ENCODE assay signal across 16 cellular contexts in the genomic region with DNA sequence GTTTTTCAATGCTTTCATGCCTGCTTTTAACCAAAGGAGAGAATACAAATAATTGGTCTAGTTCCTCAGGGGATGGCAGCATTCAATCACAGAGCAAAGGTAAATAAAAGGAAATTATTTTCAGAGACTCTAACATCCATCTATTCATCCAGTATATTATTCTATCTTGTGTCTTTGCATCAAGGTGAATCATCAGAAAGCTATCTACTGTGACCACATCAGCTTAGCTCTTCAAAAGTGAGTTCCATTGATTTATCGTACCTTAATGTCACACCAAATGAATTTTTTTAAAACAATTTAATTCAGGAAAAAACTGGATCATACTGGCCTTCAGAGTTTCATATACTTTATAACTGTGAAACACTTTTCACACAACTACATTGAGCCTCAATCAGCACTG.
DNase-seq lines count a peak whose midpoint lies in the region; ATAC-seq, FAIRE-seq and TF ChIP-seq lines count a peak whose summit lies in the region.
"Had no signal": no experiment of that assay in that cellular context is flagged by ENCODE, and none has a peak within 500 bp of the region (broad histone marks: within the 10 kb centered on the region; RNA-seq: fewer than 3 reads in every experiment).

No MANE protein-coding gene starts in this region.

- no peaks in the 10 kb centered on the region for H3K79me2 ChIP-seq in fibroblast of lung (ENCODE audit: control insufficient read depth, insufficient read depth, low read length)

- H4K20me1 ChIP-seq in fibroblast of lung (ENCODE audit: control insufficient read depth, extremely low read depth, insufficient read depth, low read length), result no peaks in the 10 kb centered on the region

- H3K36me3 ChIP-seq in RWPE2 (ENCODE audit: low read depth), result no peaks in the 10 kb centered on the region
- no peaks in the 10 kb centered on the region for H3K36me3 ChIP-seq in fibroblast of lung (ENCODE audit: control insufficient read depth, insufficient read depth, low read length)
- H3K36me3 ChIP-seq in heart right ventricle, result peaks cover 0 to 10% (median 0%) of the 10 kb centered on the region in 9 donors
- H3K36me3 ChIP-seq: adrenal gland had no signal

- CTCF ChIA-PET in A549 (lab: Yijun Ruan, JAX), result no interaction called here

- H3K27me3 ChIP-seq in RWPE2 (ENCODE audit: insufficient read depth, poor library complexity, severe bottlenecking), result no peaks in the 10 kb centered on the region
- no peaks in the 10 kb centered on the region for H3K27me3 ChIP-seq in fibroblast of lung (ENCODE audit: control insufficient read depth, insufficient read depth, low read length)
- H3K27me3 ChIP-seq in heart right ventricle, result no peaks in the 10 kb centered on the region
- H3K27me3 ChIP-seq: adrenal gland, upper lobe of left lung had no signal

- no peak for TF ChIP-seq EP300 in A549 (IDR thresholded peaks at IDR 0.05)

- H3K9ac ChIP-seq in fibroblast of lung (ENCODE audit: insufficient read depth, low read length), result no peak overlapping the region

- H3K4me1 ChIP-seq in A549 (peaks cover 17% of the 10 kb centered on the region), RWPE2 (ENCODE audit: insufficient read depth, poor library complexity, severe bottlenecking) (peaks cover 10% of the 10 kb centered on the region), fibroblast of lung (ENCODE audit: control insufficient read depth, extremely low read depth, insufficient read depth, low read length) (no peaks in the 10 kb centered on the region), heart right ventricle (no peaks in the 10 kb centered on the region)
- H3K4me1 ChIP-seq: adrenal gland, upper lobe of left lung had no signal

- no peak for TF ChIP-seq POLR2A in A549 (IDR thresholded peaks at IDR 0.05; ENCODE audit: low read length)

- H2AFZ ChIP-seq in fibroblast of lung (ENCODE audit: low read length), result no peak overlapping the region

- H3K27ac ChIP-seq in A549, result peak overlapping the region; percentile 6 to 44; a peak in 2 of 6 replicates
- no peak overlapping the region for H3K27ac ChIP-seq in RWPE2 (ENCODE audit: poor library complexity, severe bottlenecking)
- H3K27ac ChIP-seq in fibroblast of lung (ENCODE audit: insufficient read depth, low read length), result no peak overlapping the region
- H3K27ac ChIP-seq in heart right ventricle, result no peak overlapping the region
- H3K27ac ChIP-seq in substantia nigra (ENCODE audit: low read depth, low read length, poor library complexity, severe bottlenecking), result no peak overlapping the region
- H3K27ac ChIP-seq: adrenal gland, upper lobe of left lung had no signal

- 7% methylated on average over 1 of the region's 1 CpG for WGBS in A549 (ENCODE audit: missing lambda C conversion rate)
- WGBS in heart right ventricle, 2 donors, result 92 to 93% methylated on average over 1 of the region's 1 CpG

- no peak for TF ChIP-seq RAD21 in A549 (conservative IDR thresholded peaks at IDR 0.05 in 1 of 2, IDR thresholded peaks at IDR 0.05 in 1 of 2)

- H3K9me3 ChIP-seq in A549 (peaks cover 6% of the 10 kb centered on the region; the same call in 1 of the 3 replicates), RWPE2 (ENCODE audit: severe bottlenecking) (no peaks in the 10 kb centered on the region), fibroblast of lung (ENCODE audit: control insufficient read depth, insufficient read depth, low read depth, low read length) (no peaks in the 10 kb centered on the region), heart right ventricle (peaks cover 0 to 7% (median 0%) of the 10 kb centered on the region in 11 donors)
- H3K9me3 ChIP-seq: adrenal gland, upper lobe of left lung had no signal

- peak; percentile 7 for FAIRE-seq in A549 (lab: Jason Lieb, UNC)

- H3K4me2 ChIP-seq in A549 (peak overlapping the region; percentile 75), fibroblast of lung (ENCODE audit: extremely low read depth, insufficient read depth, low read length) (no peak overlapping the region)

- no peak overlapping the region for H3K4me3 ChIP-seq in A549
- H3K4me3 ChIP-seq in RWPE2 (ENCODE audit: severe bottlenecking), result no peak overlapping the region
- H3K4me3 ChIP-seq in fibroblast of lung (replicated peaks in 1 of 4; ENCODE audit: control extremely low read depth in 1 of 4, insufficient read depth in 1 of 4, low read depth in 3 of 4, low read length in 4 of 4), result no peak overlapping the region
- no peak overlapping the region for H3K4me3 ChIP-seq in heart right ventricle
- H3K4me3 ChIP-seq: adrenal gland, upper lobe of left lung had no signal

- ATAC-seq in A549, result peak; percentile 54 to 69; a peak in 2 of 6 replicates
- peak; percentile 93 for ATAC-seq in RWPE2 (ENCODE audit: low read depth)
- ATAC-seq in GM21737 (IDR thresholded peaks at IDR 0.05; ENCODE audit: unreplicated experiment), result no peak
- no peak for ATAC-seq in heart right ventricle

- intact Hi-C loops in heart right ventricle (cut with DNase I), result no loop called here

- POLR2A ChIA-PET in A549 (lab: Yijun Ruan, JAX), result no interaction called here

- TF ChIP-seq CTCF in A549 (IDR thresholded peaks at IDR 0.05), result no peak
- no peak for TF ChIP-seq CTCF in RWPE2 (IDR thresholded peaks at IDR 0.05; ENCODE audit: poor library complexity, severe bottlenecking)
- TF ChIP-seq CTCF in fibroblast of lung (conservative IDR thresholded peaks at IDR 0.05 in 1 of 2, IDR thresholded peaks at IDR 0.05 in 1 of 2; ENCODE audit: low read depth in 1 of 2, low read length in 2 of 2), result no peak
- TF ChIP-seq CTCF in heart right ventricle (IDR thresholded peaks at IDR 0.05), result no peak

- peak; percentile 9 to 22 for DNase-seq in A549 (ENCODE audit: low read depth in 1 of 2, low spot score in 1 of 2)
- DNase-seq in HPDE6-E6E7 (ENCODE audit: extremely low spot score), result peak; percentile 16
- DNase-seq in RWPE2 (ENCODE audit: low spot score), result no peak
- peak; percentile 53 to 87 for DNase-seq in fibroblast of lung (ENCODE audit: low read depth in 2 of 2)
- DNase-seq in heart right ventricle, result no peak
- no peak for DNase-seq in GM19238 (ENCODE audit: insufficient read length, low spot score)
- DNase-seq in substantia nigra (lab: John Stamatoyannopoulos, UW), result no peak
- DNase-seq: activated CD4-positive, CD25-positive, alpha-beta regulatory T cell treated with anti-CD3 and anti-CD28 coated beads, Interleukin-2, amount 50 U/mL, for 72 hours; activated T-cell treated with anti-CD3 and anti-CD28 coated beads, Interleukin-2, amount 50 U/mL, for 24 hours; adrenal gland; DND-41; GOT3; head of caudate nucleus; stimulated activated CD8-positive, alpha-beta memory T cell treated with anti-CD3 and anti-CD28 coated beads, Interleukin-4, amount 100 ng/mL, for 48 hours; upper lobe of left lung had no signal

TF ChIP-seq in A549, 52 proteins besides CTCF, POLR2A, EP300 and RAD21:
- TF ChIP-seq EHF (CRISPR knock-in tag; IDR thresholded peaks at IDR 0.05), result no peak
- TF ChIP-seq FOSL2 (IDR thresholded peaks at IDR 0.05), result no peak
- TF ChIP-seq FOSL2 (CRISPR knock-in tag; IDR thresholded peaks at IDR 0.05), result peak; percentile 58

Comparison
In these comparisons a context has a peak if more than half of its experiments do, and no peak if none do; other contexts are left out.
1. ATAC-seq: peak in A549 (2 of 2) and RWPE2 (single experiment); none in GM21737 (single experiment) and heart right ventricle (0 of 8).
2. DNase-seq: peak in A549 (2 of 2), HPDE6-E6E7 (single experiment) and fibroblast of lung (2 of 2); none in RWPE2 (single experiment), heart right ventricle (0 of 2), GM19238 (single experiment) and substantia nigra (0 of 49).
3. H3K27ac ChIP-seq: peak in A549 (2 of 2); none in RWPE2 (single experiment), fibroblast of lung (single experiment), heart right ventricle (0 of 10) and substantia nigra (single experiment).